ENCODE assay signal across 10 cellular contexts in genomic region chr1:67840449-67840848, GRCh38. TPM values are rescaled to one million over a fixed set of nuclear protein-coding genes. Genes with fewer than 3 reads are reported as not detected.
DNase-seq lines count a peak whose midpoint lies in the region; ATAC-seq and TF ChIP-seq lines count a peak whose summit lies in the region.
"Had no signal": no experiment of that assay in that cellular context is flagged by ENCODE, and none has a peak within 500 bp of the region (broad histone marks: within the 10 kb centered on the region; RNA-seq: fewer than 3 reads in every experiment).

No MANE protein-coding gene starts in this region.

- POLR2A ChIA-PET in PC-3 (lab: Charles Lee; ENCODE audit: unreplicated experiment), result no interaction called here

- no TSS peak for BruUV-seq in PC-3 (replicated peaks; lab: Mats Ljungman, UMichigan)

- H3K9me3 ChIP-seq in PC-3 (ENCODE audit: low read length), result no peaks in the 10 kb centered on the region

- H3K36me3 ChIP-seq in PC-3 (ENCODE audit: low read depth, low read length), result no peaks in the 10 kb centered on the region

- no peak for TF ChIP-seq CTCF in AG09309 (IDR thresholded peaks at IDR 0.05; ENCODE audit: control insufficient read depth, insufficient read depth, low read depth, low read length, missing control alignments)
- no peak for TF ChIP-seq CTCF in PC-3 (conservative IDR thresholded peaks at IDR 0.05; ENCODE audit: low read depth, low read length)

- no peaks in the 10 kb centered on the region for H3F3A ChIP-seq in PC-3 (ENCODE audit: low read length, unreplicated experiment)

- intact Hi-C loops in PC-3 (cut with micrococcal nuclease), result no loop called here

- ATAC-seq in PC-3 (peak; percentile 48; the same call in 1 of the 2 replicates), GM18502 (IDR thresholded peaks at IDR 0.05; ENCODE audit: poor library complexity, unreplicated experiment) (no peak), GM21528 (IDR thresholded peaks at IDR 0.05; ENCODE audit: low FRiP score, unreplicated experiment) (no peak), GM19035 (IDR thresholded peaks at IDR 0.05; ENCODE audit: unreplicated experiment) (no peak)

- DNase-seq in AG09309 (ENCODE audit: low read depth) (peak; percentile 75), PC-3 (peak; percentile 75), fibroblast of gingiva (ENCODE audit: low read depth) (peak; percentile 79), myocyte (ENCODE audit: low read depth) (peak; percentile 68)
- DNase-seq in activated CD4-positive, alpha-beta T cell treated with anti-CD3 and anti-CD28 coated beads, Interleukin-2, amount 50 U/mL, for 48 hours, result no peak
- DNase-seq: CD4-positive, alpha-beta memory T cell had no signal

- peak overlapping the region; percentile 26 for H3K4me2 ChIP-seq in PC-3 (ENCODE audit: low read length)

- H3K27me3 ChIP-seq in PC-3 (ENCODE audit: low read length), result no peaks in the 10 kb centered on the region

- H4K20me1 ChIP-seq in PC-3 (ENCODE audit: low read length), result no peaks in the 10 kb centered on the region

- no peak overlapping the region for H3K27ac ChIP-seq in PC-3 (ENCODE audit: low read length)
- H3K27ac ChIP-seq: HL-60 had no signal

- no peaks in the 10 kb centered on the region for H3K9me2 ChIP-seq in PC-3 (replicated peaks; ENCODE audit: low read length)

- H3K9ac ChIP-seq in PC-3 (ENCODE audit: low read length), result no peak overlapping the region

- H3K79me2 ChIP-seq in PC-3 (ENCODE audit: low read length), result no peaks in the 10 kb centered on the region

- no peak overlapping the region for H3K4me3 ChIP-seq in AG09309 (ENCODE audit: control insufficient read depth, low read depth, low read length)
- no peak overlapping the region for H3K4me3 ChIP-seq in PC-3 (ENCODE audit: low read length)

- peaks cover 28% of the 10 kb centered on the region for H3K4me1 ChIP-seq in PC-3 (ENCODE audit: insufficient read depth, low read length)

- CTCF ChIA-PET in PC-3 (lab: Charles Lee), result no interaction called here

- no peak overlapping the region for H2AFZ ChIP-seq in PC-3 (ENCODE audit: low read length)

RNA-seq across cellular contexts. Expression of gene GNG12, which starts 7.2 kb away (rescaled TPM):
- 54.1 and 66.1 TPM in 2 replicates for total RNA-seq in PC-3 (2014; rRNA removed)
- 60.5 and 62.6 TPM in 2 replicates for total RNA-seq in myocyte
- polyA plus RNA-seq in myocyte (2012), result 37.0 TPM
- total RNA-seq: CD4-positive, alpha-beta memory T cell had no signal
- polyA plus RNA-seq: CD4-positive, alpha-beta memory T cell had no signal

Comparison
In these comparisons a context has a peak if more than half of its experiments do, and no peak if none do; other contexts are left out.
1. DNase-seq: peak in AG09309 (single experiment), PC-3 (single experiment), fibroblast of gingiva (single experiment) and myocyte (single experiment); none in activated CD4-positive, alpha-beta T cell treated with anti-CD3 and anti-CD28 coated beads, Interleukin-2, amount 50 U/mL, for 48 hours (0 of 2).